ENCODE assay signal across 9 cellular contexts in genomic region chr19:8239528-8240273, GRCh38. TPM values are rescaled to one million over a fixed set of nuclear protein-coding genes. Genes with fewer than 3 reads are reported as not detected.
DNase-seq lines count a peak whose midpoint lies in the region; ATAC-seq and TF ChIP-seq lines count a peak whose summit lies in the region.
"Had no signal": no experiment of that assay in that cellular context is flagged by ENCODE, and none has a peak within 500 bp of the region (broad histone marks: within the 10 kb centered on the region; RNA-seq: fewer than 3 reads in every experiment).

No MANE protein-coding gene starts in this region.

- H3K9me3 ChIP-seq in tibial artery: peaks cover 0 to 9% (median 4%) of the 10 kb centered on the region in 3 donors

- ATAC-seq in activated CD4-positive, alpha-beta T cell treated with anti-CD3 and anti-CD28 coated beads for 36 hours: no peak
- no peak for ATAC-seq in activated B cell treated with CpG ODN at 0.5 μM for 24 hours (ENCODE audit: low read depth)
- peak; percentile 3 for ATAC-seq in left lobe of liver

- peak overlapping the region; percentile 94 for H3K27ac ChIP-seq in substantia nigra (ENCODE audit: low read depth, low read length, poor library complexity, severe bottlenecking)
- no peak overlapping the region for H3K27ac ChIP-seq in tibial artery

- peaks cover 0 to 7% (median 5%) of the 10 kb centered on the region in 3 donors for H3K36me3 ChIP-seq in tibial artery

- intact Hi-C loops in activated CD4-positive, alpha-beta T cell treated with anti-CD3 and anti-CD28 coated beads for 36 hours (cut with DNase I, micrococcal nuclease): no loop called here
- intact Hi-C loops in activated B cell treated with CpG ODN at 0.5 μM for 24 hours (cut with micrococcal nuclease) (loop anchor here (2.0 to 5.0 kb wide), 2 partner anchors 45 to 82 kb away; no protein-coding TSS in a partner anchor), tibial artery (cut with DNase I; ENCODE audit: low total_unique reads) (no loop called here)

- H3K4me3 Mint-ChIP-seq in activated CD4-positive, alpha-beta T cell treated with anti-CD3 and anti-CD28 coated beads for 36 hours: no peak overlapping the region
- peak overlapping the region; percentile 36 for H3K4me3 Mint-ChIP-seq in activated B cell treated with CpG ODN at 0.5 μM for 24 hours

- H3K27me3 Mint-ChIP-seq in activated CD4-positive, alpha-beta T cell treated with anti-CD3 and anti-CD28 coated beads for 36 hours: no peaks in the 10 kb centered on the region
- no peaks in the 10 kb centered on the region for H3K27me3 Mint-ChIP-seq in activated B cell treated with CpG ODN at 0.5 μM for 24 hours

- no peak overlapping the region for H3K4me3 ChIP-seq in tibial artery

- CTCF ChIA-PET in activated CD4-positive, alpha-beta T cell treated with anti-CD3 and anti-CD28 coated beads for 36 hours (lab: Charles Lee): interaction anchor here (0.9 to 2.7 kb wide), 2 partner anchors 10 to 81 kb away, joined by 3 to 12 read pairs; no protein-coding TSS in a partner anchor
- CTCF ChIA-PET in activated B cell treated with CpG ODN at 0.5 μM for 24 hours (lab: Charles Lee): interaction anchor here (1.8 kb wide), 1 partner anchor 81 kb away, joined by 7 read pairs; no protein-coding TSS in a partner anchor

- H3K4me1 Mint-ChIP-seq in activated CD4-positive, alpha-beta T cell treated with anti-CD3 and anti-CD28 coated beads for 36 hours: peaks cover 14% of the 10 kb centered on the region
- H3K4me1 Mint-ChIP-seq in activated B cell treated with CpG ODN at 0.5 μM for 24 hours: peaks cover 57% of the 10 kb centered on the region

- peaks cover 2% of the 10 kb centered on the region for H3K9me3 Mint-ChIP-seq in activated CD4-positive, alpha-beta T cell treated with anti-CD3 and anti-CD28 coated beads for 36 hours (ENCODE audit: low read depth)
- H3K9me3 Mint-ChIP-seq in activated B cell treated with CpG ODN at 0.5 μM for 24 hours: no peaks in the 10 kb centered on the region

- DNase-seq in activated CD4-positive, alpha-beta T cell treated with anti-CD3 and anti-CD28 coated beads for 36 hours: no peak
- no peak for DNase-seq in activated CD4-positive, alpha-beta T cell treated with anti-CD3 and anti-CD28 coated beads for 4 hours
- DNase-seq in activated B cell treated with CpG ODN at 0.5 μM for 24 hours (no peak), left lobe of liver (ENCODE audit: low spot score) (no peak), substantia nigra (lab: John Stamatoyannopoulos, UW) (no peak), GF-D8 (lab: John Stamatoyannopoulos, UW) (no peak), tibial artery (no peak)
- DNase-seq in stimulated activated CD4-positive, alpha-beta T cell treated with anti-CD3 and anti-CD28 coated beads, Interleukin-4, amount 100 ng/mL, for 24 hours: no peak
- DNase-seq: 8988T had no signal

- H3K36me3 Mint-ChIP-seq in activated CD4-positive, alpha-beta T cell treated with anti-CD3 and anti-CD28 coated beads for 36 hours (ENCODE audit: low read depth): peaks cover 23% of the 10 kb centered on the region
- H3K36me3 Mint-ChIP-seq in activated B cell treated with CpG ODN at 0.5 μM for 24 hours (ENCODE audit: low read depth): peaks cover 50% of the 10 kb centered on the region

- H3K27me3 ChIP-seq in tibial artery: no peaks in the 10 kb centered on the region

- H3K27ac Mint-ChIP-seq in activated CD4-positive, alpha-beta T cell treated with anti-CD3 and anti-CD28 coated beads for 36 hours: peak overlapping the region; percentile 16
- H3K27ac Mint-ChIP-seq in activated B cell treated with CpG ODN at 0.5 μM for 24 hours: peak overlapping the region; percentile 54

- POLR2A ChIA-PET in activated CD4-positive, alpha-beta T cell treated with anti-CD3 and anti-CD28 coated beads for 36 hours (lab: Charles Lee): no interaction called here
- POLR2A ChIA-PET in activated B cell treated with CpG ODN at 0.5 μM for 24 hours (lab: Charles Lee): interaction anchor here (0.7 to 2.6 kb wide), 4 partner anchors 15 to 46 kb away, joined by 3 to 22 read pairs (median 6); partner anchors contain the start of gene CERS4

- H3K4me1 ChIP-seq in tibial artery: peaks cover 0 to 17% (median 10%) of the 10 kb centered on the region in 4 donors

- TF ChIP-seq CTCF in activated B cell treated with CpG ODN at 0.5 μM for 24 hours (IDR thresholded peaks at IDR 0.05): no peak
- no peak for TF ChIP-seq CTCF in tibial artery (IDR thresholded peaks at IDR 0.05)

RNA-seq across cellular contexts. Expression of gene CERS4, which starts 30.5 kb away (rescaled TPM):
- 10 to 100 TPM; 21.2 to 21.8 TPM for total RNA-seq in activated CD4-positive, alpha-beta T cell treated with anti-CD3 and anti-CD28 coated beads for 36 hours
- 112 and 114 TPM in 2 replicates for total RNA-seq in activated B cell treated with CpG ODN at 0.5 μM for 24 hours
- 67.3 TPM for total RNA-seq in left lobe of liver
